8 cellular contexts compared by ENCODE assay signal in the genomic region with DNA sequence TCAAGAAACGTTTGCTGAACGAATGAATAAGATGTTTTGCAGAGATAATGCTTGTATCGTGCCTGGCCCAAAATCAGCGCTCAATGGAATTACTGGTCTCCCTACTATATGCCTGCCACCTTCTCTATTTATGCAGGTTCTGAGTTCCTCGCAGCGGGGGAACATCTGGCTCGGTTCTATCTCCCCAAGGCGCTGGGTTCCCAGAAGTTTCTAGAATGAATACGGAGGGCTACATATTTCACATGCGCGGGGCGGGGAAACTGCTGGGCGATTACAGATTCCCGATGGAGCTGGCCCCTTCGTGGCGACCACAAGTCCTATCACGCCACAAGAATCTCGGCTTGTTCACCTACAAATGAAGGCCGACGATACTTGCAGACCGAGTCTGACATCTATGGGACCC. TPM values are rescaled to one million over a fixed set of nuclear protein-coding genes. Genes with fewer than 3 reads are reported as not detected.
DNase-seq lines count a peak whose midpoint lies in the region; ATAC-seq and TF ChIP-seq lines count a peak whose summit lies in the region.

No MANE protein-coding gene starts in this region.

- peaks cover 16% of the 10 kb centered on the region for H3K36me3 Mint-ChIP-seq in central memory CD8-positive, alpha-beta T cell (ENCODE audit: insufficient read depth)
- H3K36me3 Mint-ChIP-seq in mesothelial cell of epicardium: peaks cover 3% of the 10 kb centered on the region

- ATAC-seq in Right ventricle myocardium inferior (peak; percentile 5), GM18519 (IDR thresholded peaks at IDR 0.05; ENCODE audit: low FRiP score, unreplicated experiment) (no peak)
- peak; percentile 29 for ATAC-seq in central memory CD8-positive, alpha-beta T cell (replicated peaks; ENCODE audit: extremely low read depth, poor library complexity, severe bottlenecking)

- TF ChIP-seq CTCF in mesothelial cell of epicardium (IDR thresholded peaks at IDR 0.05; ENCODE audit: unreplicated experiment): no peak

- H3K4me1 Mint-ChIP-seq in central memory CD8-positive, alpha-beta T cell: peaks cover 44% of the 10 kb centered on the region
- peaks cover 34% of the 10 kb centered on the region for H3K4me1 Mint-ChIP-seq in mesothelial cell of epicardium

- no peak for DNase-seq in Right ventricle myocardium inferior (ENCODE audit: missing footprints)
- no peak for DNase-seq in cardiac septum (ENCODE audit: low spot score)
- DNase-seq in Kasumi-1 (lab: John Stamatoyannopoulos, UW): peak; percentile 53 to 56
- no peak for DNase-seq in central memory CD8-positive, alpha-beta T cell (ENCODE audit: low spot score in 2 of 2)
- DNase-seq in mesothelial cell of epicardium (ENCODE audit: low spot score in 2 of 2, unreplicated experiment in 2 of 2): no peak
- DNase-seq in stimulated activated CD4-positive, alpha-beta T cell treated with anti-CD3 and anti-CD28 coated beads, Interleukin-4, amount 100 ng/mL, for 4 hours: no peak
- no peak for DNase-seq in activated effector memory CD4-positive, alpha-beta T cell treated with anti-CD3 and anti-CD28 coated beads, Interleukin-2, amount 50 U/mL, for 16 hours

- H3K9me3 Mint-ChIP-seq in central memory CD8-positive, alpha-beta T cell: no peaks in the 10 kb centered on the region
- H3K9me3 Mint-ChIP-seq in mesothelial cell of epicardium: no peaks in the 10 kb centered on the region

- H3K27ac Mint-ChIP-seq in central memory CD8-positive, alpha-beta T cell (ENCODE audit: low read depth): peak overlapping the region; percentile 92
- peak overlapping the region; percentile 96 for H3K27ac Mint-ChIP-seq in mesothelial cell of epicardium

- peak overlapping the region; percentile 94 for H3K4me3 Mint-ChIP-seq in central memory CD8-positive, alpha-beta T cell
- peak overlapping the region; percentile 96 for H3K4me3 Mint-ChIP-seq in mesothelial cell of epicardium

- intact Hi-C loops in Right ventricle myocardium inferior (cut with DNase I): loop anchor here (1.0 to 5.0 kb wide), 5 partner anchors 20 to 117 kb away; partner anchors contain the start of genes ABCC5, ABCF3, AP2M1 and DVL3
- intact Hi-C loops in cardiac septum (cut with DNase I): loop anchor here (1.0 to 5.0 kb wide), 6 partner anchors 21 to 237 kb away; partner anchors contain the start of genes ABCC5, ABCF3, AP2M1 and DVL3

- no peaks in the 10 kb centered on the region for H3K27me3 Mint-ChIP-seq in central memory CD8-positive, alpha-beta T cell
- H3K27me3 Mint-ChIP-seq in mesothelial cell of epicardium (ENCODE audit: low read depth): no peaks in the 10 kb centered on the region

RNA-seq across cellular contexts. Expression of gene EIF2B5, which starts 0.4 kb away (rescaled TPM):
- total RNA-seq in Right ventricle myocardium inferior (32.2 TPM), cardiac septum (33.4 TPM), mesothelial cell of epicardium (38.2 to 42.2 TPM (median 39.0 TPM) in 3 replicates)

RNA-seq across cellular contexts. Expression of gene DVL3, which starts 20.4 kb away (rescaled TPM):
- total RNA-seq in Right ventricle myocardium inferior: 60.7 TPM
- 68.6 TPM for total RNA-seq in cardiac septum
- total RNA-seq in mesothelial cell of epicardium: 158 to 162 TPM (median 159 TPM) in 3 replicates

RNA-seq across cellular contexts. Expression of gene HTR3E, which starts 37.9 kb away (rescaled TPM):
- total RNA-seq in Right ventricle myocardium inferior (not detected), cardiac septum (not detected), mesothelial cell of epicardium (not detected in 3 replicates)

RNA-seq across cellular contexts. Expression of gene AP2M1, which starts 39.9 kb away (rescaled TPM):
- 269 TPM for total RNA-seq in Right ventricle myocardium inferior
- total RNA-seq in cardiac septum: 317 TPM
- 247 to 261 TPM (median 254 TPM) in 3 replicates for total RNA-seq in mesothelial cell of epicardium

RNA-seq across cellular contexts. Expression of gene ABCF3, which starts 51.3 kb away (rescaled TPM):
- total RNA-seq in Right ventricle myocardium inferior (68.2 TPM), cardiac septum (61.5 TPM), mesothelial cell of epicardium (65.7 to 67.9 TPM (median 67.8 TPM) in 3 replicates)

Comparison
In these comparisons a context has a peak if more than half of its experiments do, and no peak if none do; other contexts are left out.
1. DNase-seq: peak in Kasumi-1 (2 of 2); none in Right ventricle myocardium inferior (single experiment), cardiac septum (single experiment), central memory CD8-positive, alpha-beta T cell (0 of 2), mesothelial cell of epicardium (0 of 2), stimulated activated CD4-positive, alpha-beta T cell treated with anti-CD3 and anti-CD28 coated beads, Interleukin-4, amount 100 ng/mL, for 4 hours (0 of 2) and activated effector memory CD4-positive, alpha-beta T cell treated with anti-CD3 and anti-CD28 coated beads, Interleukin-2, amount 50 U/mL, for 16 hours (single experiment).